Comparison of ENCODE assay signal across 1 cellular context in the genomic region with DNA sequence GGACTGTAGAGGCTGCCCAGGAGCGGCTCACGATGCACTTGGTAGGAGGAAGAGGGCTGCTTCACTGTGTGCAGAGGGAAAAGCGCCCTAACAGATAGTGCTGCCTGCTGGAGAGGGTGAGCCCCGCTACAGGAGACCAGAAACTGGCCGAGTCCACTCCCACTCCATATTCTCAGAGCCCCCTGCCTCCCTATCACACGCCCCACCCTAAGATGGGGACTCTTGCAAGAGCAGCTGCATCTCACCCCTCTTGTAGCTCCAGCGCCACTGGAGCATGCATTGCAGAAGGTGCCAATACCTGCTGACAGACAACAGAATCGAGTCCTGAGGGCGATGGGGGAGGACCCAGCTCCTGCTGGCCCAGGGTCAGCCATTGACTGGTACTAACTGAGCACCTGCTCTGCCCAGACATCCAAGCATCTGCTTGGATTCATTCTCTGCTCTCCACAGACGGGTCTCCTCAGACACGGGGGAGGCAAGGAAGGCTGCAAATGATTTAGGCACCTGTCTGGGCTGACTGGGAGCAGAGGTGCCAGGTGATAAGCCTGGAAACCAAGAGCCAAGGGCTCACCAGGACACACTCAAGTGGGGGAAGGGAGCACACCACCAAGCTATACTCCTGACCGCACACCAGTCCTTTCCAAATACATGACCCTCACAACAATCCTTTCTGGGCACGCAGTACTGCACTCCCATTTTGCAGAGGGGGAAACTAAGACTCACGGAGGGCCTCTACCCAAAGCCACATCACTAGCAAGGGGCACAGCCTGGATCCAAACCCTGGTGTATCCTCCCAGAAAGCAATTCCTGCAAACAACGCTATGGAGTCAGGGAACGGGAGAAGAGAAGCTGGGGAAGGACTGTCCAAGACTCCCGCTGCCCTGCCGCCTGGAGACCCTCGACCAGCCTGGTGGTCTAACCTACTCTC.
TF ChIP-seq lines count a peak whose summit lies in the region.

No MANE protein-coding gene starts in this region.

TF ChIP-seq in GM12878, 131 proteins besides CTCF, POLR2A, EP300 and RAD21:
- TF ChIP-seq TCF7 (IDR thresholded peaks at IDR 0.05; ENCODE audit: borderline replicate concordance) (no peak), GATAD2B (conservative IDR thresholded peaks at IDR 0.05; ENCODE audit: low read depth) (no peak), RUNX3 (IDR thresholded peaks at IDR 0.05; ENCODE audit: low read length) (no peak), KAT2A (conservative IDR thresholded peaks at IDR 0.05; ENCODE audit: control insufficient read depth, low read depth, low read length) (no peak), RB1 (IDR thresholded peaks at IDR 0.05; ENCODE audit: borderline replicate concordance) (no peak), STAT1 (conservative IDR thresholded peaks at IDR 0.05) (no peak), ELK1 (IDR thresholded peaks at IDR 0.05; ENCODE audit: low read depth, low read length) (no peak), SIN3A (IDR thresholded peaks at IDR 0.05; ENCODE audit: low read depth, low read length) (no peak), NR2C2 (IDR thresholded peaks at IDR 0.05; ENCODE audit: borderline replicate concordance, control insufficient read depth, insufficient read length, low read depth) (no peak), MYB (IDR thresholded peaks at IDR 0.05; ENCODE audit: borderline replicate concordance, low read depth, low read length) (no peak), ZNF207 (IDR thresholded peaks at IDR 0.05; ENCODE audit: borderline replicate concordance) (no peak), MTA3 (IDR thresholded peaks at IDR 0.05; ENCODE audit: borderline replicate concordance, low read length) (no peak), FOXM1 (IDR thresholded peaks at IDR 0.05; ENCODE audit: low read depth, low read length) (no peak), CEBPB (IDR thresholded peaks at IDR 0.05; ENCODE audit: borderline replicate concordance in 1 of 2, low read depth in 2 of 2, low read length in 2 of 2) (no peak), PAX5 (IDR thresholded peaks at IDR 0.05; ENCODE audit: borderline replicate concordance, low read depth, low read length) (no peak), BCL11A (IDR thresholded peaks at IDR 0.05; ENCODE audit: low read depth, low read length) (no peak), TCF12 (IDR thresholded peaks at IDR 0.05; ENCODE audit: low read depth, low read length) (no peak), ATF2 (IDR thresholded peaks at IDR 0.05; ENCODE audit: low read length) (no peak)
- TF ChIP-seq, protein P1, sequence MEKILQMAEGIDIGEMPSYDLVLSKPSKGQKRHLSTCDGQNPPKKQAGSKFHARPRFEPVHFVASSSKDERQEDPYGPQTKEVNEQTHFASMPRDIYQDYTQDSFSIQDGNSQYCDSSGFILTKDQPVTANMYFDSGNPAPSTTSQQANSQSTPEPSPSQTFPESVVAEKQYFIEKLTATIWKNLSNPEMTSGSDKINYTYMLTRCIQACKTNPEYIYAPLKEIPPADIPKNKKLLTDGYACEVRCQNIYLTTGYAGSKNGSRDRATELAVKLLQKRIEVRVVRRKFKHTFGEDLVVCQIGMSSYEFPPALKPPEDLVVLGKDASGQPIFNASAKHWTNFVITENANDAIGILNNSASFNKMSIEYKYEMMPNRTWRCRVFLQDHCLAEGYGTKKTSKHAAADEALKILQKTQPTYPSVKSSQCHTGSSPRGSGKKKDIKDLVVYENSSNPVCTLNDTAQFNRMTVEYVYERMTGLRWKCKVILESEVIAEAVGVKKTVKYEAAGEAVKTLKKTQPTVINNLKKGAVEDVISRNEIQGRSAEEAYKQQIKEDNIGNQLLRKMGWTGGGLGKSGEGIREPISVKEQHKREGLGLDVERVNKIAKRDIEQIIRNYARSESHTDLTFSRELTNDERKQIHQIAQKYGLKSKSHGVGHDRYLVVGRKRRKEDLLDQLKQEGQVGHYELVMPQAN (conservative IDR thresholded peaks at IDR 0.05) = no peak
